In the genomic region with DNA sequence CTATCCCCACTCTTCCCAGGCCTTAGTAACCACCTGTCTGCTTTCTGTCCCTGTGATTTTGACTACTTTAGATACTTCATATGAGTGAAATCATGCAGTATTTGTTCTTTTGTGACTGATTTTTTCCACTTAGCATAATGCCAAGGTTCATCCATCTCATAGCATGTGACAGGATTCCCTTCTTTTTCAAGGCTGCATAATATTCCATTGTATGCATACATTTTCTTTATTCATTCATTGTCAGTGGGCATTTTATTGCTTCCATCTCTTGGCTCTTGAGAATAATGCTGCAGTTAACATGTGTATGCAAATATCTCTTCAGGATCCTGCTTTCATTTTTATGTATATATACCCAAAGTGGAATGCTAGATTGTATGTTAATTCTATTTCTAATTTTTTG, we compare ENCODE assay signal across 19 cellular contexts. TPM values are rescaled to one million over a fixed set of nuclear protein-coding genes. Genes with fewer than 3 reads are reported as not detected.
A peak's percentile ranks its signal among the peaks of the same experiment; 100 is the strongest.
DNase-seq lines count a peak whose midpoint lies in the region; ATAC-seq, FAIRE-seq and TF ChIP-seq lines count a peak whose summit lies in the region.
"Had no signal": no experiment of that assay in that cellular context is flagged by ENCODE, and none has a peak within 500 bp of the region (broad histone marks: within the 10 kb centered on the region; RNA-seq: fewer than 3 reads in every experiment).

No MANE protein-coding gene starts in this region.

- CTCF ChIA-PET in K562 (lab: Yijun Ruan, JAX; ENCODE audit: low intra/inter-chr PET ratio): no interaction called here

- H3K79me2 ChIP-seq in K562 (ENCODE audit: control insufficient read depth, insufficient read depth, low read length): no peaks in the 10 kb centered on the region

- TF ChIP-seq EP300 in K562 (IDR thresholded peaks at IDR 0.05; ENCODE audit: low read length): no peak

- H3K9me3 ChIP-seq in K562 (replicated peaks; ENCODE audit: control insufficient read depth, insufficient read depth, low read depth, low read length): no peaks in the 10 kb centered on the region; the same call in 1 of the 2 replicates
- H3K9me3 ChIP-seq: A549, Caco-2 had no signal

- POLR2A ChIA-PET in K562 (lab: Yijun Ruan, JAX): no interaction called here

- no TSS peak for BruUV-seq in K562 (replicated peaks; lab: Mats Ljungman, UMichigan)

- DNase-seq in GM12891 (ENCODE audit: insufficient read length, low spot score): no peak
- DNase-seq in GM19239 (ENCODE audit: insufficient read length, low spot score): no peak
- no peak for DNase-seq in K562 (ENCODE audit: extremely low read depth in 1 of 4, low spot score in 3 of 4)
- no peak for DNase-seq in GM13976 (ENCODE audit: low spot score)
- DNase-seq in SKM-1 treated with dmso at 0.1 percent for 144 hours (lab: John Stamatoyannopoulos, UW; ENCODE audit: unreplicated experiment): no peak
- DNase-seq in activated naive CD4-positive, alpha-beta T cell treated with Interleukin-2 at 50 U/mL for 16 hours: no peak
- DNase-seq: AML-193; Caco-2; Calu3; CD4-positive, alpha-beta T cell; CD8-positive, alpha-beta T cell; DMS79 treated with DMSO at 0.1 percent for 48 hours; GF-D8 had no signal

- H3K27ac ChIP-seq in K562 (ENCODE audit: extremely low read depth, low read depth, low read length): no peak overlapping the region
- H3K27ac ChIP-seq: 22Rv1; A549; BLaER1 treated with 17β-estradiol and CSF1 and Interleukin-3, amounts not matched to agents 10 nM and 100 nM; C4-2B had no signal

- TF ChIP-seq POLR2A in GM12891 (IDR thresholded peaks at IDR 0.05; ENCODE audit: low read depth, low read length) (no peak), K562 (conservative IDR thresholded peaks at IDR 0.05) (no peak)

- TF ChIP-seq CTCF in K562 (IDR thresholded peaks at IDR 0.05 in 2 of 3, conservative IDR thresholded peaks at IDR 0.05 in 1 of 3; ENCODE audit: insufficient read depth in 2 of 3, low read depth in 1 of 3, low read length in 3 of 3) (no peak), GM13976 (IDR thresholded peaks at IDR 0.05; ENCODE audit: borderline replicate concordance, control extremely low read depth, extremely low read depth, insufficient read depth, missing control alignments) (no peak)

- peak; percentile 13 for FAIRE-seq in GM12891 (lab: Jason Lieb, UNC)
- peak; percentile 23 for FAIRE-seq in GM19239 (lab: Jason Lieb, UNC)
- no peak for FAIRE-seq in K562 (lab: Jason Lieb, UNC)
- FAIRE-seq: A549, G401.6, GM12892 had no signal

- H3K4me3 ChIP-seq in K562: no peak overlapping the region
- H3K4me3 ChIP-seq: A549; BLaER1 treated with 17β-estradiol and CSF1 and Interleukin-3, amounts not matched to agents 10 nM and 100 nM had no signal

- no peaks in the 10 kb centered on the region for H3K27me3 ChIP-seq in K562 (ENCODE audit: control insufficient read depth in 2 of 2, insufficient read depth in 2 of 2, low read length in 2 of 2)
- H3K27me3 ChIP-seq: BLaER1 treated with 17β-estradiol and CSF1 and Interleukin-3, amounts not matched to agents 10 nM and 100 nM had no signal

- in situ Hi-C loops in K562 (cut with MboI) (no loop called here), GM13976 (cut with MboI; ENCODE audit: low sequenced_read_pairs, unreplicated experiment) (no loop called here)

- H3K9me1 ChIP-seq in K562 (ENCODE audit: control insufficient read depth, insufficient read depth, low read length): no peaks in the 10 kb centered on the region

- no peaks in the 10 kb centered on the region for H3K4me1 ChIP-seq in K562 (replicated peaks in 1 of 2; ENCODE audit: control insufficient read depth in 2 of 2, insufficient read depth in 2 of 2, low read length in 2 of 2)
- H3K4me1 ChIP-seq: A549; BLaER1 treated with 17β-estradiol and CSF1 and Interleukin-3, amounts not matched to agents 10 nM and 100 nM; Caco-2 had no signal

- no peak for TF ChIP-seq RAD21 in K562 (CRISPR knock-in tag; conservative IDR thresholded peaks at IDR 0.05 in 1 of 2, IDR thresholded peaks at IDR 0.05 in 1 of 2)

- no peaks in the 10 kb centered on the region for H4K20me1 ChIP-seq in K562 (replicated peaks; ENCODE audit: control insufficient read depth, insufficient read depth, low read length)
- H4K20me1 ChIP-seq: BLaER1 treated with 17β-estradiol and CSF1 and Interleukin-3, amounts not matched to agents 10 nM and 100 nM had no signal

- intact Hi-C loops in K562 (cut with micrococcal nuclease): no loop called here

- ATAC-seq in K562: no peak
- ATAC-seq: A549; CD8-positive, alpha-beta T cell had no signal

- no peak overlapping the region for H3K9ac ChIP-seq in K562 (ENCODE audit: insufficient read depth in 1 of 2, low read depth in 2 of 2, low read length in 2 of 2)
- H3K9ac ChIP-seq: BLaER1 treated with 17β-estradiol and CSF1 and Interleukin-3, amounts not matched to agents 10 nM and 100 nM had no signal

- peaks cover 19% of the 10 kb centered on the region; the same call in 2 of the 3 replicates for H3K36me3 ChIP-seq in K562 (ENCODE audit: control insufficient read depth, insufficient read depth, low read length)

- no peak overlapping the region for H3K4me2 ChIP-seq in K562 (ENCODE audit: insufficient read depth, low read length)
- H3K4me2 ChIP-seq: A549; BLaER1 treated with 17β-estradiol and CSF1 and Interleukin-3, amounts not matched to agents 10 nM and 100 nM had no signal

- no peak overlapping the region for H2AFZ ChIP-seq in K562 (ENCODE audit: low read depth, low read length)

TF ChIP-seq in GM12891, 5 proteins besides CTCF, POLR2A, EP300 and RAD21:
- TF ChIP-seq TAF1 (IDR thresholded peaks at IDR 0.05; ENCODE audit: low read depth, low read length) (no peak), SPI1 (IDR thresholded peaks at IDR 0.05; ENCODE audit: low read depth, low read length) (no peak), PAX5 (IDR thresholded peaks at IDR 0.05; ENCODE audit: insufficient read depth, low read length, severe bottlenecking) (no peak), POLR2AphosphoS5 (IDR thresholded peaks at IDR 0.05; ENCODE audit: low read depth, low read length) (no peak), POU2F2 (IDR thresholded peaks at IDR 0.05; ENCODE audit: low read depth, low read length) (no peak)

TF ChIP-seq in K562, 482 proteins besides CTCF, POLR2A, EP300 and RAD21:
- TF ChIP-seq RBM25 (IDR thresholded peaks at IDR 0.05; ENCODE audit: low read depth, low read length, severe bottlenecking) (peak; percentile 89), KDM1A (IDR thresholded peaks at IDR 0.05) (peak in 1 of 2 experiments; percentile 28; a peak in 1 of 4 replicates), ADNP (tag; IDR thresholded peaks at IDR 0.05) (peak; percentile 26; the same call in 1 of the 2 replicates), CXXC5 (CRISPR knock-in tag; IDR thresholded peaks at IDR 0.05) (no peak), ZNF146 (CRISPR knock-in tag; IDR thresholded peaks at IDR 0.05; ENCODE audit: unreplicated experiment) (peak; percentile 98), MCM5 (IDR thresholded peaks at IDR 0.05; ENCODE audit: low read depth) (no peak), RB1 (IDR thresholded peaks at IDR 0.05; ENCODE audit: low read depth) (no peak), BCOR (IDR thresholded peaks at IDR 0.05) (peak; percentile 76)
- TF ChIP-seq, protein P1, sequence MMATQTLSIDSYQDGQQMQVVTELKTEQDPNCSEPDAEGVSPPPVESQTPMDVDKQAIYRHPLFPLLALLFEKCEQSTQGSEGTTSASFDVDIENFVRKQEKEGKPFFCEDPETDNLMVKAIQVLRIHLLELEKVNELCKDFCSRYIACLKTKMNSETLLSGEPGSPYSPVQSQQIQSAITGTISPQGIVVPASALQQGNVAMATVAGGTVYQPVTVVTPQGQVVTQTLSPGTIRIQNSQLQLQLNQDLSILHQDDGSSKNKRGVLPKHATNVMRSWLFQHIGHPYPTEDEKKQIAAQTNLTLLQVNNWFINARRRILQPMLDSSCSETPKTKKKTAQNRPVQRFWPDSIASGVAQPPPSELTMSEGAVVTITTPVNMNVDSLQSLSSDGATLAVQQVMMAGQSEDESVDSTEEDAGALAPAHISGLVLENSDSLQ (IDR thresholded peaks at IDR 0.05): no peak

RNA-seq across cellular contexts. Expression of a gene that starts 56.4 kb away (rescaled TPM):
- 8.2 TPM for polyA plus RNA-seq in GM12891 (2012; ENCODE audit: low read depth, missing spikeins)
- 8.5 and 34.7 TPM in 2 replicates for total RNA-seq in K562 (2011; cell fraction: chromatin; rRNA removed; ENCODE audit: low replicate concordance)
- 3.8 and 4.7 TPM in 2 replicates for total RNA-seq in K562 (2011; cell fraction: nucleolus; rRNA removed)
- 8.9 and 12.0 TPM in 2 replicates for total RNA-seq in K562 (2011; cell fraction: nucleoplasm; rRNA removed)
- 7.6 and 9.0 TPM in 2 replicates for total RNA-seq in K562 (2014; rRNA removed)
- 20.4 and 23.1 TPM in 2 replicates for total RNA-seq in K562 (2014; rRNA removed; fragmentation: Illumina TruSeq; extraction: Trizol)
- 16.1 and 16.6 TPM in 2 replicates for total RNA-seq in K562 (2015; rRNA removed; fragmentation: Illumina TruSeq; extraction: Trizol)
- total RNA-seq in K562 (2021): 18.3 and 18.9 TPM in 2 replicates
- 8.1 and 12.4 TPM in 2 replicates for polyA plus RNA-seq in K562 (2011; rRNA removed)
- 2.2 and 3.9 TPM in 2 replicates for polyA plus RNA-seq in K562 (2011; cell fraction: cytosol; rRNA removed)
- 7.1 and 8.6 TPM in 2 replicates for polyA plus RNA-seq in K562 (2011; cell fraction: nucleus; rRNA removed)
- polyA plus RNA-seq in K562 (2012): 11.3 and 12.1 TPM in 2 replicates
- 11.7 and 13.7 TPM in 2 replicates for polyA plus RNA-seq in K562 (2014; fragmentation: Illumina TruSeq; extraction: Trizol)
- polyA plus RNA-seq in K562 (2014; fragmentation: Nextera tagmentation; extraction: Ambion mirVana): 1 to 10 TPM; 6.3 to 6.5 TPM
- polyA plus RNA-seq in K562 (2014; rRNA removed): 6.3 and 6.7 TPM in 2 replicates
- 41.7 and 42.8 TPM in 2 replicates for polyA minus RNA-seq in K562 (2011; rRNA and poly(A)+ RNA removed)
- polyA minus RNA-seq in K562 (2011; cell fraction: cytosol; rRNA and poly(A)+ RNA removed): 17.7 and 20.5 TPM in 2 replicates
- polyA minus RNA-seq in K562 (2011; cell fraction: nucleus; rRNA and poly(A)+ RNA removed): 8.1 and 12.4 TPM in 2 replicates
